23 cellular contexts compared by ENCODE assay signal in genomic region chr13:25494708-25495411, GRCh38.
DNase-seq lines count a peak whose midpoint lies in the region; TF ChIP-seq lines count a peak whose summit lies in the region.
"Had no signal": no experiment of that assay in that cellular context is flagged by ENCODE, and none has a peak within 500 bp of the region (broad histone marks: within the 10 kb centered on the region; RNA-seq: fewer than 3 reads in every experiment).

No MANE protein-coding gene starts in this region.

- H3K9me3 ChIP-seq in esophagus muscularis mucosa, result peaks cover 0 to 4% (median 0%) of the 10 kb centered on the region in 4 donors
- H3K9me3 ChIP-seq: upper lobe of left lung had no signal

- no peak for TF ChIP-seq EP300 in esophagus muscularis mucosa (IDR thresholded peaks at IDR 0.05)

- no peaks in the 10 kb centered on the region for H3K36me3 ChIP-seq in esophagus muscularis mucosa
- H3K36me3 ChIP-seq: upper lobe of left lung had no signal

- TF ChIP-seq CTCF in esophagus muscularis mucosa (IDR thresholded peaks at IDR 0.05) (no peak), lower leg skin (IDR thresholded peaks at IDR 0.05) (no peak)

- 47% methylated on average over 9 of the region's 9 CpGs for WGBS in esophagus muscularis mucosa
- WGBS in lower leg skin, 2 donors, result 56 to 58% methylated on average over 9 of the region's 9 CpGs

- intact Hi-C loops in esophagus muscularis mucosa (cut with DNase I), result no loop called here
- intact Hi-C loops in lower leg skin (cut with DNase I; ENCODE audit: low total_unique reads), result no loop called here

- TF ChIP-seq POLR2A in esophagus muscularis mucosa (IDR thresholded peaks at IDR 0.05; ENCODE audit: low read depth), result no peak
- no peak for TF ChIP-seq POLR2A in lower leg skin (IDR thresholded peaks at IDR 0.05)

- H3K27me3 ChIP-seq in esophagus muscularis mucosa, result peaks cover 0 to 38% (median 0%) of the 10 kb centered on the region in 4 donors
- H3K27me3 ChIP-seq: upper lobe of left lung had no signal

- no peak overlapping the region for H3K27ac ChIP-seq in esophagus muscularis mucosa (replicated peaks in 1 of 4)
- H3K27ac ChIP-seq: 22Rv1, HL-60, upper lobe of left lung had no signal

- H3K4me3 ChIP-seq in esophagus muscularis mucosa (no peak overlapping the region), lower leg skin (ENCODE audit: low read depth, poor library complexity, severe bottlenecking) (no peak overlapping the region)
- H3K4me3 ChIP-seq: upper lobe of left lung had no signal

- peak; percentile 31 for DNase-seq in DMS 273 (lab: John Stamatoyannopoulos, UW; ENCODE audit: unreplicated experiment)
- no peak for DNase-seq in DMS 273 treated with DMSO at 0.1 percent for 48 hours (lab: John Stamatoyannopoulos, UW)
- peak; percentile 34 to 75 for DNase-seq in NCI-H2081 (lab: John Stamatoyannopoulos, UW)
- DNase-seq in NCI-H774 (lab: John Stamatoyannopoulos, UW), result peak; percentile 13
- peak; percentile 37 for DNase-seq in esophagus muscularis mucosa (ENCODE audit: extremely low spot score)
- no peak for DNase-seq in medulla oblongata (ENCODE audit: extremely low spot score)
- DNase-seq in lower leg skin (ENCODE audit: low spot score in 2 of 2), result no peak
- no peak for DNase-seq in OCI-M2 (lab: John Stamatoyannopoulos, UW; ENCODE audit: unreplicated experiment)
- DNase-seq: activated CD4-positive, CD25-positive, alpha-beta regulatory T cell treated with anti-CD3 and anti-CD28 coated beads, Interleukin-2, amount 50 U/mL, for 72 hours; activated naive CD4-positive, alpha-beta T cell treated with anti-CD3 and anti-CD28 coated beads, Interleukin-2, amount 50 U/mL, for 16 hours; activated T-cell treated with anti-CD3 and anti-CD28 coated beads, Interleukin-2, amount 50 U/mL, for 24 hours; effector CD8-positive, alpha-beta T cell; GDM1; HFFc6; kidney glomerular epithelial cell; naive thymus-derived CD8-positive, alpha-beta T cell; NCI-H2171 treated with DMSO at 0.1 percent for 48 hours; right cardiac atrium; stimulated activated CD4-positive, alpha-beta T cell treated with anti-CD3 and anti-CD28 coated beads, Interleukin-12 subunit alpha, Interleukin-12 subunit beta, amount 100 ng/mL, for 4 hours; T1000; upper lobe of left lung had no signal

- no peaks in the 10 kb centered on the region for H3K4me1 ChIP-seq in esophagus muscularis mucosa
- H3K4me1 ChIP-seq: upper lobe of left lung had no signal

Comparison
In these comparisons a context has a peak if more than half of its experiments do, and no peak if none do; other contexts are left out.
1. DNase-seq: peak in DMS 273 (single experiment), NCI-H2081 (2 of 2), NCI-H774 (single experiment) and esophagus muscularis mucosa (single experiment); none in DMS 273 treated with DMSO at 0.1 percent for 48 hours (single experiment), medulla oblongata (single experiment), lower leg skin (0 of 2) and OCI-M2 (single experiment).